8 cellular contexts compared by ENCODE assay signal in genomic region chr11:66068923-66069714, GRCh38. TPM values are rescaled to one million over a fixed set of nuclear protein-coding genes. Genes with fewer than 3 reads are reported as not detected.
A peak's percentile ranks its signal among the peaks of the same experiment; 100 is the strongest.
DNase-seq lines count a peak whose midpoint lies in the region; ATAC-seq and TF ChIP-seq lines count a peak whose summit lies in the region.

No MANE protein-coding gene starts in this region.

- peak; percentile 7 for ATAC-seq in GM21723 (IDR thresholded peaks at IDR 0.05; ENCODE audit: unreplicated experiment)
- ATAC-seq in GM18873 (IDR thresholded peaks at IDR 0.05; ENCODE audit: low FRiP score, unreplicated experiment) = no peak
- ATAC-seq in HG02870 (IDR thresholded peaks at IDR 0.05; ENCODE audit: unreplicated experiment) = no peak

- TF ChIP-seq CTCF in glutamatergic neuron (IDR thresholded peaks at IDR 0.05; ENCODE audit: partially characterized antibody, unreplicated experiment) = no peak
- peak; percentile 25 for TF ChIP-seq CTCF in osteocyte (IDR thresholded peaks at IDR 0.05)

- DNase-seq in CMK (ENCODE audit: low read depth) = peak; percentile 32
- peak; percentile 30 for DNase-seq in NCI-H460 (ENCODE audit: extremely low read depth, low read depth)
- peak; percentile 58 for DNase-seq in glutamatergic neuron
- DNase-seq in osteocyte (ENCODE audit: extremely low spot score, unreplicated experiment) = peak; percentile 86

- H3K27me3 Mint-ChIP-seq in activated naive CD8-positive, alpha-beta T cell = no peaks in the 10 kb centered on the region
- peaks cover 5% of the 10 kb centered on the region for H3K27me3 Mint-ChIP-seq in glutamatergic neuron (ENCODE audit: unreplicated experiment)
- H3K27me3 Mint-ChIP-seq in osteocyte (ENCODE audit: unreplicated experiment) = no peaks in the 10 kb centered on the region

- no peaks in the 10 kb centered on the region for H3K9me3 Mint-ChIP-seq in activated naive CD8-positive, alpha-beta T cell (ENCODE audit: low read depth)
- peaks cover 12% of the 10 kb centered on the region for H3K9me3 Mint-ChIP-seq in glutamatergic neuron (ENCODE audit: unreplicated experiment)
- no peaks in the 10 kb centered on the region for H3K9me3 Mint-ChIP-seq in osteocyte (ENCODE audit: unreplicated experiment)

- peak overlapping the region; percentile 93 for H3K27ac Mint-ChIP-seq in activated naive CD8-positive, alpha-beta T cell
- H3K27ac Mint-ChIP-seq in glutamatergic neuron (ENCODE audit: unreplicated experiment) (peak overlapping the region; percentile 76), osteocyte (ENCODE audit: unreplicated experiment) (peak overlapping the region; percentile 97)

- peak overlapping the region; percentile 88 for H3K4me3 Mint-ChIP-seq in activated naive CD8-positive, alpha-beta T cell
- H3K4me3 Mint-ChIP-seq in glutamatergic neuron (ENCODE audit: unreplicated experiment) (peak overlapping the region; percentile 86), osteocyte (ENCODE audit: unreplicated experiment) (peak overlapping the region; percentile 80)

- peaks cover 69% of the 10 kb centered on the region for H3K4me1 Mint-ChIP-seq in activated naive CD8-positive, alpha-beta T cell (ENCODE audit: low read depth)
- H3K4me1 Mint-ChIP-seq in glutamatergic neuron (ENCODE audit: low read depth, unreplicated experiment) (peaks cover 29% of the 10 kb centered on the region), osteocyte (ENCODE audit: unreplicated experiment) (peaks cover 37% of the 10 kb centered on the region)

- peaks cover 11% of the 10 kb centered on the region for H3K36me3 Mint-ChIP-seq in activated naive CD8-positive, alpha-beta T cell
- H3K36me3 Mint-ChIP-seq in glutamatergic neuron (ENCODE audit: unreplicated experiment) (peaks cover 6% of the 10 kb centered on the region), osteocyte (ENCODE audit: unreplicated experiment) (peaks cover 45% of the 10 kb centered on the region)

RNA-seq across cellular contexts. Expression of gene PACS1, which starts 1.0 kb away (rescaled TPM):
- 10.3 and 13.9 TPM in 2 replicates for total RNA-seq in NCI-H460 (2014; rRNA removed; shearing (Covaris generic))
- polyA plus RNA-seq in NCI-H460 (2014; cell fraction: nucleus; rRNA removed) = 6.6 and 17.7 TPM in 2 replicates
- total RNA-seq in glutamatergic neuron (ENCODE audit: unreplicated experiment) (30.6 TPM), osteocyte (83.8 and 84.9 TPM in 2 replicates)

RNA-seq across cellular contexts. Expression of gene SF3B2, which starts 17.0 kb away (rescaled TPM):
- 91.7 and 101 TPM in 2 replicates for total RNA-seq in NCI-H460 (2014; rRNA removed; shearing (Covaris generic))
- 62.7 and 76.0 TPM in 2 replicates for polyA plus RNA-seq in NCI-H460 (2014; cell fraction: nucleus; rRNA removed)
- total RNA-seq in glutamatergic neuron (ENCODE audit: unreplicated experiment) (187 TPM), osteocyte (193 and 198 TPM in 2 replicates)

RNA-seq across cellular contexts. Expression of gene GAL3ST3, which starts 20.2 kb away (rescaled TPM):
- total RNA-seq in NCI-H460 (2014; rRNA removed; shearing (Covaris generic)) = not detected in 2 replicates
- polyA plus RNA-seq in NCI-H460 (2014; cell fraction: nucleus; rRNA removed) = not detected in 2 replicates
- total RNA-seq in glutamatergic neuron (ENCODE audit: unreplicated experiment) (2.4 TPM), osteocyte (0.71 and 0.94 TPM in 2 replicates)

RNA-seq across cellular contexts. Expression of gene CATSPER1, which starts 42.8 kb away (rescaled TPM):
- total RNA-seq in NCI-H460 (2014; rRNA removed; shearing (Covaris generic)) = not detected in 2 replicates
- polyA plus RNA-seq in NCI-H460 (2014; cell fraction: nucleus; rRNA removed) = not detected in 2 replicates
- total RNA-seq in glutamatergic neuron (ENCODE audit: unreplicated experiment) (not detected), osteocyte (0.54 and 1.1 TPM in 2 replicates)

RNA-seq across cellular contexts. Expression of gene CST6, which starts 57.3 kb away (rescaled TPM):
- total RNA-seq in NCI-H460 (2014; rRNA removed; shearing (Covaris generic)) = not detected in 2 replicates
- not detected in 2 replicates for polyA plus RNA-seq in NCI-H460 (2014; cell fraction: nucleus; rRNA removed)
- total RNA-seq in glutamatergic neuron (ENCODE audit: unreplicated experiment) = not detected
- total RNA-seq in osteocyte = not detected in 2 replicates

Comparison
In these comparisons a context has a peak if more than half of its experiments do, and no peak if none do; other contexts are left out.
1. DNase-seq: peak in every context shown above with its lines; median percentile 86 in osteocyte; 58 in glutamatergic neuron; 32 in CMK; 30 in NCI-H460.